ENCODE assay signal across 26 cellular contexts in the genomic region with DNA sequence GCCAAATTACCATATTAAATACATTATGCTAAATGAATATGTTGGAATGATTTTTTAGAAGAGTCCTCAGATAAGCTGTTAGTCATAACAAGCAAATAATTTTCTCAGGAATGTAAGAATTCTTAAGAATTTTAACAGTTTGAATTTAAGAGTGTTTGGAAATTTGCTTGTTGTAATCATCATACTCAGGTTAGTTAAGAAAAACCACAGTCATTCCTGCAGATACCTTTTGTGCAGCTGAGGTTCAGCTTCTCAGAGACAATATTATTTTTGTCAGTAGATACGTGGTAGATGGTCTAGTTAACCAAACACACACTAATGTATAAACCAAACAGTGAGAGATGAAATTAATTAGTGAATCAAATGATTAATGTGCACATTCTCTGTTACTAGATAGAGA. TPM values are rescaled to one million over a fixed set of nuclear protein-coding genes. Genes with fewer than 3 reads are reported as not detected.
A peak's percentile ranks its signal among the peaks of the same experiment; 100 is the strongest.
DNase-seq lines count a peak whose midpoint lies in the region; ATAC-seq, FAIRE-seq and TF ChIP-seq lines count a peak whose summit lies in the region.
"Had no signal": no experiment of that assay in that cellular context is flagged by ENCODE, and none has a peak within 500 bp of the region (broad histone marks: within the 10 kb centered on the region; RNA-seq: fewer than 3 reads in every experiment).

No MANE protein-coding gene starts in this region.

- H3K56ac ChIP-seq in IMR-90 (ENCODE audit: extremely low read depth, insufficient read depth, low read length): no peak overlapping the region

- peaks cover 10% of the 10 kb centered on the region for H3K9me1 ChIP-seq in IMR-90 (ENCODE audit: insufficient read depth, low read length)

- H3K9ac ChIP-seq in IMR-90 (ENCODE audit: low read depth, low read length): no peak overlapping the region

- H3K4me2 ChIP-seq in IMR-90 (ENCODE audit: low read depth, low read length): 0 out of 2 replicates have a peak overlapping the region, but pooled peaks have one; percentile 37

- H3K14ac ChIP-seq in IMR-90 (replicated peaks; ENCODE audit: low read depth, low read length): no peak overlapping the region

- H4K91ac ChIP-seq in IMR-90 (ENCODE audit: insufficient read depth, low read depth, low read length): no peak overlapping the region

- peak overlapping the region; percentile 34 for H3K27ac Mint-ChIP-seq in activated naive CD8-positive, alpha-beta T cell
- no peak overlapping the region for H3K27ac Mint-ChIP-seq in activated naive CD8-positive, alpha-beta T cell treated with anti-CD3 and anti-CD28 coated beads, Interleukin-2, amount 50 U/mL, for 24 hours
- H3K27ac Mint-ChIP-seq: activated naive CD8-positive, alpha-beta T cell treated with anti-CD3 and anti-CD28 coated beads, Interleukin-2, amount 10 ng/mL, durations not matched to agents 7 days and 5 days; brain had no signal

- peaks cover 67% of the 10 kb centered on the region for H3K4me1 Mint-ChIP-seq in activated naive CD8-positive, alpha-beta T cell (ENCODE audit: low read depth)
- peaks cover 72% of the 10 kb centered on the region for H3K4me1 Mint-ChIP-seq in activated naive CD8-positive, alpha-beta T cell treated with anti-CD3 and anti-CD28 coated beads, Interleukin-2, amount 50 U/mL, for 24 hours

- no peak overlapping the region for H3K23ac ChIP-seq in IMR-90 (ENCODE audit: low read depth, low read length)

- no peak for DNase-seq in activated naive CD8-positive, alpha-beta T cell treated with anti-CD3 and anti-CD28 coated beads, Interleukin-2, amount 50 U/mL, for 24 hours
- DNase-seq in IMR-90: no peak
- DNase-seq in mesenteric fat pad (ENCODE audit: low spot score): no peak
- DNase-seq in Ammon's horn (ENCODE audit: low spot score): no peak
- no peak for DNase-seq in NCI-H1105 treated with DMSO at 0.1 percent for 48 hours (lab: John Stamatoyannopoulos, UW)
- DNase-seq: activated naive CD8-positive, alpha-beta T cell treated with anti-CD3 and anti-CD28 coated beads, Interleukin-2, amount 10 ng/mL, durations not matched to agents 7 days and 5 days; DMS 273 treated with DMSO at 0.1 percent for 48 hours; effector CD4-positive, alpha-beta T cell; foreskin melanocyte; GF-D8; H7; Kasumi-1; mesenchymal stem cell; NCI-H1048; NCI-H187 treated with DMSO at 0.1 percent for 48 hours; NCI-H526; SJCRH30; substantia nigra; T-helper 1 cell had no signal

- peak overlapping the region; percentile 65 for H3K4me3 Mint-ChIP-seq in activated naive CD8-positive, alpha-beta T cell
- no peak overlapping the region for H3K4me3 Mint-ChIP-seq in activated naive CD8-positive, alpha-beta T cell treated with anti-CD3 and anti-CD28 coated beads, Interleukin-2, amount 50 U/mL, for 24 hours
- H3K4me3 Mint-ChIP-seq: activated naive CD8-positive, alpha-beta T cell treated with anti-CD3 and anti-CD28 coated beads, Interleukin-2, amount 10 ng/mL, durations not matched to agents 7 days and 5 days had no signal

- intact Hi-C loops in IMR-90 (cut with micrococcal nuclease): no loop called here

- no peak overlapping the region for H2BK20ac ChIP-seq in IMR-90 (ENCODE audit: low read depth, low read length)

- TF ChIP-seq POLR2A in IMR-90 (IDR thresholded peaks at IDR 0.05; ENCODE audit: low read depth, low read length): no peak

- peaks cover 17% of the 10 kb centered on the region for H3K36me3 Mint-ChIP-seq in activated naive CD8-positive, alpha-beta T cell
- peaks cover 32% of the 10 kb centered on the region for H3K36me3 Mint-ChIP-seq in activated naive CD8-positive, alpha-beta T cell treated with anti-CD3 and anti-CD28 coated beads, Interleukin-2, amount 50 U/mL, for 24 hours (ENCODE audit: low read depth)

- H2BK15ac ChIP-seq in IMR-90 (ENCODE audit: low read depth, low read length): no peak overlapping the region

- in situ Hi-C loops in IMR-90 (cut with MboI; ENCODE audit: low sequenced_read_pairs): no loop called here

- no peaks in the 10 kb centered on the region for H3K9me3 Mint-ChIP-seq in activated naive CD8-positive, alpha-beta T cell (ENCODE audit: low read depth)
- no peaks in the 10 kb centered on the region for H3K9me3 Mint-ChIP-seq in activated naive CD8-positive, alpha-beta T cell treated with anti-CD3 and anti-CD28 coated beads, Interleukin-2, amount 50 U/mL, for 24 hours
- H3K9me3 Mint-ChIP-seq: activated naive CD8-positive, alpha-beta T cell treated with anti-CD3 and anti-CD28 coated beads, Interleukin-2, amount 10 ng/mL, durations not matched to agents 7 days and 5 days had no signal

- TF ChIP-seq RAD21 in IMR-90 (IDR thresholded peaks at IDR 0.05; ENCODE audit: low read length): no peak

- no peak overlapping the region for H3K4ac ChIP-seq in IMR-90 (ENCODE audit: low read depth, low read length)

- no peak overlapping the region for H2AK5ac ChIP-seq in IMR-90 (ENCODE audit: low read depth, low read length)

- peaks cover 57% of the 10 kb centered on the region for H4K20me1 ChIP-seq in IMR-90 (ENCODE audit: insufficient read depth, low read length)

- H3K27me3 ChIP-seq in IMR-90 (ENCODE audit: control insufficient read depth, insufficient read depth, low read length): no peaks in the 10 kb centered on the region
- H3K27me3 ChIP-seq: BLaER1 treated with 17β-estradiol and CSF1 and Interleukin-3, amounts not matched to agents 10 nM and 100 nM; SJCRH30 had no signal

- ATAC-seq in activated naive CD8-positive, alpha-beta T cell treated with anti-CD3 and anti-CD28 coated beads, Interleukin-2, amount 50 U/mL, for 24 hours: no peak
- ATAC-seq in IMR-90 (ENCODE audit: low read depth): peak; percentile 35; the same call in 1 of the 2 replicates
- no peak for ATAC-seq in HG03097 (IDR thresholded peaks at IDR 0.05; ENCODE audit: low FRiP score, unreplicated experiment)

- dilution Hi-C loops in IMR-90 (cut with HindIII; ENCODE audit: low sequenced_read_pairs, unreplicated experiment): no loop called here

- BruUV-seq in IMR-90 (replicated peaks; lab: Mats Ljungman, UMichigan): no TSS peak

- CTCF ChIA-PET in IMR-90 (lab: Yijun Ruan, JAX): interaction anchor here (0.6 to 1.3 kb wide), 3 partner anchors 9 to 74 kb away, joined by 3 to 7 read pairs (median 3); no protein-coding TSS in a partner anchor

- H3K27me3 Mint-ChIP-seq in activated naive CD8-positive, alpha-beta T cell: no peaks in the 10 kb centered on the region
- H3K27me3 Mint-ChIP-seq in activated naive CD8-positive, alpha-beta T cell treated with anti-CD3 and anti-CD28 coated beads, Interleukin-2, amount 50 U/mL, for 24 hours: no peaks in the 10 kb centered on the region
- H3K27me3 Mint-ChIP-seq: activated naive CD8-positive, alpha-beta T cell treated with anti-CD3 and anti-CD28 coated beads, Interleukin-2, amount 10 ng/mL, durations not matched to agents 7 days and 5 days; brain had no signal

- no peak overlapping the region for H3K18ac ChIP-seq in IMR-90 (ENCODE audit: low read depth, low read length)

- H3K36me3 ChIP-seq in IMR-90 (ENCODE audit: control insufficient read depth, insufficient read depth, low read length): peaks cover 2% of the 10 kb centered on the region; the same call in 1 of the 2 replicates

- no peak for TF ChIP-seq CTCF in IMR-90 (conservative IDR thresholded peaks at IDR 0.05; ENCODE audit: low read depth, low read length)

- no peak overlapping the region for H4K8ac ChIP-seq in IMR-90 (ENCODE audit: low read depth in 2 of 2, low read length in 2 of 2)

- no peak overlapping the region for H3K27ac ChIP-seq in IMR-90 (ENCODE audit: insufficient read depth, low read length)
- H3K27ac ChIP-seq: BLaER1 treated with 17β-estradiol and CSF1 and Interleukin-3, amounts not matched to agents 10 nM and 100 nM; SJCRH30 had no signal

- WGBS in IMR-90 (ENCODE audit: extremely low coverage in 2 of 2, insufficient read length in 1 of 2), 2 experiments: no CpG with 5 or more reads among the region's 1 CpG

- 0 out of 2 replicates have a peak, but pooled peaks cover 2% of the 10 kb centered on the region for H3K4me1 ChIP-seq in IMR-90 (ENCODE audit: control insufficient read depth, insufficient read depth, low read length)

- peak; percentile 15 for FAIRE-seq in endometrium (lab: Jason Lieb, UNC)
- FAIRE-seq: RCC 7860, TTC549 had no signal

- H2BK120ac ChIP-seq in IMR-90 (ENCODE audit: low read depth, low read length): no peak overlapping the region

- H3K79me1 ChIP-seq in IMR-90 (ENCODE audit: low read depth in 1 of 2, low read length in 2 of 2): peaks cover 8 to 48% of the 10 kb centered on the region in 2 experiments

- no peak overlapping the region for H2AFZ ChIP-seq in IMR-90 (replicated peaks; ENCODE audit: low read length, poor library complexity)

- no peak overlapping the region for H3K4me3 ChIP-seq in IMR-90 (ENCODE audit: insufficient read depth, low read depth, low read length)
- H3K4me3 ChIP-seq: BLaER1 treated with 17β-estradiol and CSF1 and Interleukin-3, amounts not matched to agents 10 nM and 100 nM; SJCRH30 had no signal

- no peak overlapping the region for H4K5ac ChIP-seq in IMR-90 (ENCODE audit: low read depth, low read length)

- H2BK5ac ChIP-seq in IMR-90 (ENCODE audit: low read depth, low read length, poor library complexity, severe bottlenecking): no peak overlapping the region

- POLR2A ChIA-PET in IMR-90 (lab: Charles Lee; ENCODE audit: unreplicated experiment): no interaction called here

- H2AK9ac ChIP-seq in IMR-90 (replicated peaks; ENCODE audit: low read depth, low read length, poor library complexity): no peak overlapping the region

- H3K9me3 ChIP-seq in IMR-90 (ENCODE audit: control insufficient read depth, insufficient read depth, low read length): no peaks in the 10 kb centered on the region
- H3K9me3 ChIP-seq: SJCRH30 had no signal

TF ChIP-seq in IMR-90, 13 proteins besides CTCF, POLR2A, EP300 and RAD21 (continues in another document):
- TF ChIP-seq RFX5 (IDR thresholded peaks at IDR 0.05; ENCODE audit: low read depth, low read length) (no peak), ELK1 (IDR thresholded peaks at IDR 0.05; ENCODE audit: borderline replicate concordance, low read depth, low read length) (no peak), CHD1 (IDR thresholded peaks at IDR 0.05; ENCODE audit: low read depth, low read length) (no peak), MAZ (IDR thresholded peaks at IDR 0.05; ENCODE audit: borderline replicate concordance, low read depth, low read length) (no peak), MXI1 (IDR thresholded peaks at IDR 0.05; ENCODE audit: borderline replicate concordance, low read depth, low read length) (no peak), CEBPB (IDR thresholded peaks at IDR 0.05; ENCODE audit: low read depth, low read length) (no peak)

RNA-seq across cellular contexts. Expression of gene WNK1, which starts 8.9 kb away (rescaled TPM):
- total RNA-seq in IMR-90 (2012; rRNA removed): 38.3 and 42.8 TPM in 2 replicates
- 28.3 and 36.9 TPM in 2 replicates for polyA plus RNA-seq in IMR-90 (2012; rRNA removed)
- 12.2 and 22.4 TPM in 2 replicates for polyA plus RNA-seq in IMR-90 (2012; cell fraction: cytosol; rRNA removed)
- polyA plus RNA-seq in IMR-90 (2012; cell fraction: nucleus; rRNA removed; ENCODE audit: low replicate concordance): 45.1 and 55.1 TPM in 2 replicates
- 312 TPM for total RNA-seq in mesenteric fat pad
